In the genomic region with DNA sequence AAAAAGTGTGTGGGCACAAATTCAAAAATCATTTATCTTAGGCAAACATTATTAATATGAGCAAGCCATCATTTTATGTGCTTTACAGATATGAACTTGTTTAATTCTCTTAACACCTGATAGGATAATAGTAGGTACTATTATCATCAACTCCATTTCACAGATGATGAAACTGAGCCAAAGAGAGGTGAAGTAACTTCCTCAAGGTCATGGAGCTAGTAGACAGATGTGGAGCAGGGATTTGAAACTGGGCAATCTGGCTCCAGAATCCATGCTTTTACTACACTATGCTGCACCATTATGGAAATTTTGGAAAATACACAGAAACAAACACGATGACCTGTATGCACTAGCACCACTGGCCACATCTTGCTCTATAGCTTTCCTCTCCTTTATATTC, we compare ENCODE assay signal across 8 cellular contexts. TPM values are rescaled to one million over a fixed set of nuclear protein-coding genes. Genes with fewer than 3 reads are reported as not detected.
DNase-seq lines count a peak whose midpoint lies in the region; ATAC-seq and TF ChIP-seq lines count a peak whose summit lies in the region.

No MANE protein-coding gene starts in this region.

- H3K9me3 ChIP-seq in NT2/D1 (ENCODE audit: insufficient read depth, low read length) (no peaks in the 10 kb centered on the region; the same call in 1 of the 2 replicates), thyroid gland (no peaks in the 10 kb centered on the region)

- CTCF ChIA-PET in activated CD4-positive, alpha-beta T cell treated with anti-CD3 and anti-CD28 coated beads for 36 hours (lab: Charles Lee), result interaction anchor here (0.6 to 1.9 kb wide), 4 partner anchors 58 to 162 kb away, joined by 3 to 10 read pairs (median 4); a partner anchor contains a TSS

- H3K4me3 ChIP-seq in NT2/D1 (ENCODE audit: insufficient read length, low read depth) (peak overlapping the region; percentile 98), thyroid gland (replicated peaks in 1 of 3) (peak overlapping the region in 1 of 3 donors; percentile 51)

- no peak for TF ChIP-seq CTCF in thyroid gland (IDR thresholded peaks at IDR 0.05)

- no peaks in the 10 kb centered on the region for H3K9me3 Mint-ChIP-seq in activated CD4-positive, alpha-beta T cell treated with anti-CD3 and anti-CD28 coated beads for 36 hours (ENCODE audit: low read depth)

- peaks cover 4% of the 10 kb centered on the region for H3K36me3 Mint-ChIP-seq in activated CD4-positive, alpha-beta T cell treated with anti-CD3 and anti-CD28 coated beads for 36 hours (ENCODE audit: low read depth)

- peaks cover 13% of the 10 kb centered on the region for H3K36me3 ChIP-seq in NT2/D1 (ENCODE audit: insufficient read depth, insufficient read length, low read length)
- no peaks in the 10 kb centered on the region for H3K36me3 ChIP-seq in thyroid gland

- H3K27me3 ChIP-seq in NT2/D1 (ENCODE audit: insufficient read depth, insufficient read length) (no peaks in the 10 kb centered on the region), thyroid gland (no peaks in the 10 kb centered on the region)

- peaks cover 15% of the 10 kb centered on the region for H3K4me1 Mint-ChIP-seq in activated CD4-positive, alpha-beta T cell treated with anti-CD3 and anti-CD28 coated beads for 36 hours

- peak overlapping the region; percentile 59 for H3K9ac ChIP-seq in NT2/D1 (ENCODE audit: insufficient read length, low read depth)

- no peak for DNase-seq in activated CD4-positive, alpha-beta T cell treated with anti-CD3 and anti-CD28 coated beads for 36 hours
- no peak for DNase-seq in activated CD4-positive, alpha-beta T cell treated with anti-CD3 and anti-CD28 coated beads, Interleukin-2, amount 50 U/mL, for 4 hours
- no peak for DNase-seq in NT2/D1 (ENCODE audit: low read depth, low spot score)
- peak; percentile 6 for DNase-seq in globus pallidus (ENCODE audit: low spot score)
- DNase-seq in thyroid gland, result no peak
- no peak for DNase-seq in NCI-H2196 (lab: John Stamatoyannopoulos, UW; ENCODE audit: unreplicated experiment)
- DNase-seq in medulla oblongata (ENCODE audit: extremely low spot score), result no peak

- ATAC-seq in activated CD4-positive, alpha-beta T cell treated with anti-CD3 and anti-CD28 coated beads for 36 hours, result no peak
- ATAC-seq in GM19467 (IDR thresholded peaks at IDR 0.05; ENCODE audit: unreplicated experiment), result no peak

- H3K27me3 Mint-ChIP-seq in activated CD4-positive, alpha-beta T cell treated with anti-CD3 and anti-CD28 coated beads for 36 hours, result no peaks in the 10 kb centered on the region

- H3K27ac ChIP-seq in thyroid gland, result peak overlapping the region; percentile 77 to 81 (median 77)

- peak overlapping the region; percentile 69 for H3K27ac Mint-ChIP-seq in activated CD4-positive, alpha-beta T cell treated with anti-CD3 and anti-CD28 coated beads for 36 hours

- 33 to 35% methylated on average over 1 of the region's 1 CpG for WGBS in thyroid gland, 2 donors

- no peak overlapping the region for H3K4me3 Mint-ChIP-seq in activated CD4-positive, alpha-beta T cell treated with anti-CD3 and anti-CD28 coated beads for 36 hours

- no peak for TF ChIP-seq POLR2A in thyroid gland (IDR thresholded peaks at IDR 0.05)

- POLR2A ChIA-PET in activated CD4-positive, alpha-beta T cell treated with anti-CD3 and anti-CD28 coated beads for 36 hours (lab: Charles Lee), result interaction anchor here (0.6 to 1.6 kb wide), 2 partner anchors 96 to 1062 kb away, joined by 6 to 8 read pairs; a partner anchor contains a TSS

- intact Hi-C loops in activated CD4-positive, alpha-beta T cell treated with anti-CD3 and anti-CD28 coated beads for 36 hours (cut with DNase I, micrococcal nuclease), result loop anchor here (2.0 to 5.0 kb wide), 3 partner anchors 57 to 392 kb away; a partner anchor contains a TSS
- intact Hi-C loops in thyroid gland (cut with DNase I), result no loop called here

- peaks cover 3% of the 10 kb centered on the region for H3K4me1 ChIP-seq in NT2/D1 (ENCODE audit: insufficient read depth, insufficient read length)
- H3K4me1 ChIP-seq in thyroid gland, result peaks cover 3 to 7% of the 10 kb centered on the region in 2 donors

RNA-seq across cellular contexts. Expression of a gene that starts 1.0 kb away (rescaled TPM):
- total RNA-seq in activated CD4-positive, alpha-beta T cell treated with anti-CD3 and anti-CD28 coated beads for 36 hours, result 1 to 10 TPM; 2.3 to 3.2 TPM
- total RNA-seq in thyroid gland, result 10 to 100 TPM in 3 of 4 donors, 1 to 10 TPM in 1; 6.2 to 12.6 (median 11.2) TPM

RNA-seq across cellular contexts. Expression of a gene that starts 48.8 kb away (rescaled TPM):
- total RNA-seq in activated CD4-positive, alpha-beta T cell treated with anti-CD3 and anti-CD28 coated beads for 36 hours, result under 1 TPM; 0.14 to 0.33 TPM
- 1 to 10 TPM; 3.6 to 6.6 (median 5.9) TPM for total RNA-seq in thyroid gland

RNA-seq across cellular contexts. Expression of a gene that starts 58.3 kb away (rescaled TPM):
- 10 to 100 TPM; 11.3 to 11.7 TPM for total RNA-seq in activated CD4-positive, alpha-beta T cell treated with anti-CD3 and anti-CD28 coated beads for 36 hours
- under 1 TPM in 1 of 4 donors, not detected in 3; 0.13 TPM for total RNA-seq in thyroid gland

Comparison
In these comparisons a context has a peak if more than half of its experiments do, and no peak if none do; other contexts are left out.
1. RNA of a gene that starts 58.3 kb away (total RNA-seq): 11.3 to 11.7 TPM in activated CD4-positive, alpha-beta T cell treated with anti-CD3 and anti-CD28 coated beads for 36 hours; 0.13 TPM in thyroid gland; every median in the first group is over 10 times any median in the second.